Comparison of ENCODE assay signal across 8 cellular contexts in the genomic region with DNA sequence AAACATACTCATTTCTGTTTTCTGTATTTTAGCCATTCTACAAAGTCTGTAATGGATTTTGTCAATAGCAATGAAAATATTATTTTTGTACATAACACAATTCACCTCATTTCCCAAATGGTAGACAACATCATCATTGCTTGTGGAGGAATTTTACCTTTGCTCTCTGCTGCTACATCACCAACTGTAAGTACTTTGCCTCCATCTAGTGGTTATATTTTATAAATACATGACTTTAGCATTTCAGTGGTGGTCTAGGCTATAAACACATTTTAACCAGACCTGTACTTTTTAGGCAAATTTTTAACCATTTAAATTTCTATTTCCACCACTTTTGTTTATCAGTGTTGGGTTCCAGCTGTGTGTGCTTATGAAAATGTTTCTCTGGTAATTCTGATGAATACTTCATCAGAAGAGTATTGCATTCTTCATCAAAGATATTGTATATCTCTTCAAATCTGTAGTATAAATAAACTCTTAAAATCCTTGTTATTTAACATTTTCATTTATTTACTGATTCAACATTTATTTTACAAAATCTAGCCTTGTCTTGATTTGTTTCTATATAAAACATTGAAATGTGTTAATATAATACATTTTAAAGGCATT.
A peak's percentile ranks its signal among the peaks of the same experiment; 100 is the strongest.
DNase-seq lines count a peak whose midpoint lies in the region; ATAC-seq and TF ChIP-seq lines count a peak whose summit lies in the region.

No MANE protein-coding gene starts in this region.

- peak; percentile 77 for TF ChIP-seq RAD21 in Ishikawa (IDR thresholded peaks at IDR 0.05; ENCODE audit: low read depth)
- TF ChIP-seq RAD21 in neural cell (conservative IDR thresholded peaks at IDR 0.05) = peak; percentile 89

- no peaks in the 10 kb centered on the region for H3F3A ChIP-seq in PC-9 (ENCODE audit: insufficient read depth, low read depth)
- H3F3A ChIP-seq in neural cell (ENCODE audit: insufficient read depth, low read length, poor library complexity, severe bottlenecking) = no peaks in the 10 kb centered on the region

- intact Hi-C loops in PC-9 (cut with micrococcal nuclease; ENCODE audit: unreplicated experiment) = loop anchor here (10.0 kb wide), 1 partner anchor 1620 kb away; no protein-coding TSS in a partner anchor

- H3K9me2 ChIP-seq in PC-9 (ENCODE audit: insufficient read depth) (no peaks in the 10 kb centered on the region; the same call in 1 of the 2 replicates), neural cell (ENCODE audit: insufficient read depth, low read length) (no peaks in the 10 kb centered on the region)

- no peak overlapping the region for H3K4me3 ChIP-seq in PC-9
- H3K4me3 ChIP-seq in epithelial cell of esophagus (ENCODE audit: low read length) = no peak overlapping the region
- H3K4me3 ChIP-seq in neural cell (ENCODE audit: low read length) = no peak overlapping the region

- CTCF ChIA-PET in PC-9 (lab: Charles Lee) = no interaction called here

- H2AFZ ChIP-seq in PC-9 = no peak overlapping the region
- H2AFZ ChIP-seq in neural cell (ENCODE audit: low read depth, low read length) = no peak overlapping the region

- H3K79me2 ChIP-seq in PC-9 (ENCODE audit: low read depth) (no peaks in the 10 kb centered on the region), neural cell (replicated peaks; ENCODE audit: insufficient read depth, low read length) (no peaks in the 10 kb centered on the region)

- no peak overlapping the region for H3K27ac ChIP-seq in PC-9
- H3K27ac ChIP-seq in neural cell (ENCODE audit: low read length) = no peak overlapping the region

- TF ChIP-seq CTCF in PC-9 (conservative IDR thresholded peaks at IDR 0.05) (peak; percentile 84), epithelial cell of esophagus (IDR thresholded peaks at IDR 0.05; ENCODE audit: insufficient read depth, low read depth, low read length, missing control alignments) (peak; percentile 62), neural cell (IDR thresholded peaks at IDR 0.05; ENCODE audit: poor library complexity, severe bottlenecking) (peak; percentile 84)

- H3K27me3 ChIP-seq in PC-9 (ENCODE audit: insufficient read depth, low read depth) (no peaks in the 10 kb centered on the region), neural cell (ENCODE audit: insufficient read depth, low read depth, low read length) (no peaks in the 10 kb centered on the region)

- peak; percentile 81 for ATAC-seq in GM21825 (IDR thresholded peaks at IDR 0.05; ENCODE audit: unreplicated experiment)

- H3K4me2 ChIP-seq in PC-9 (no peak overlapping the region), neural cell (ENCODE audit: low read length) (no peak overlapping the region)

- no peaks in the 10 kb centered on the region for H3K9me3 ChIP-seq in PC-9 (ENCODE audit: insufficient read depth, low read depth)
- H3K9me3 ChIP-seq in neural cell (ENCODE audit: low read length) = no peaks in the 10 kb centered on the region

- H3K9ac ChIP-seq in neural cell (ENCODE audit: low read length) = no peak overlapping the region

- peak; percentile 60 for DNase-seq in NCI-H510A treated with DMSO at 0.1 percent for 48 hours (lab: John Stamatoyannopoulos, UW)
- DNase-seq in NCI-H510A (lab: John Stamatoyannopoulos, UW) = no peak
- DNase-seq in PC-9 = peak in 1 of 2 experiments; percentile 49
- peak; percentile 41 for DNase-seq in epithelial cell of esophagus (ENCODE audit: low read depth)
- DNase-seq in nucleus accumbens (lab: John Stamatoyannopoulos, UW) = no peak

- no peaks in the 10 kb centered on the region for H4K20me1 ChIP-seq in PC-9 (ENCODE audit: insufficient read depth)
- no peaks in the 10 kb centered on the region for H4K20me1 ChIP-seq in neural cell (ENCODE audit: insufficient read depth)

- BruUV-seq in PC-9 (replicated peaks; lab: Mats Ljungman, UMichigan) = no TSS peak

- POLR2A ChIA-PET in PC-9 (lab: Charles Lee; ENCODE audit: unreplicated experiment) = no interaction called here

- no peaks in the 10 kb centered on the region for H3K4me1 ChIP-seq in PC-9 (replicated peaks; ENCODE audit: insufficient read depth)

- no peaks in the 10 kb centered on the region for H3K36me3 ChIP-seq in PC-9 (ENCODE audit: low read depth)
- no peaks in the 10 kb centered on the region for H3K36me3 ChIP-seq in neural cell (ENCODE audit: insufficient read depth, low read length)

- TF ChIP-seq EP300 in Ishikawa (IDR thresholded peaks at IDR 0.05; ENCODE audit: borderline replicate concordance) (no peak), neural cell (conservative IDR thresholded peaks at IDR 0.05; ENCODE audit: poor library complexity, severe bottlenecking) (no peak)

TF ChIP-seq in Ishikawa, 13 proteins besides CTCF, POLR2A, EP300 and RAD21:
- TF ChIP-seq NFIC (IDR thresholded peaks at IDR 0.05) (no peak), CREB1 (IDR thresholded peaks at IDR 0.05; ENCODE audit: low read depth) (no peak), ZBTB7A (IDR thresholded peaks at IDR 0.05; ENCODE audit: low read depth) (no peak)
- TF ChIP-seq, protein P1, sequence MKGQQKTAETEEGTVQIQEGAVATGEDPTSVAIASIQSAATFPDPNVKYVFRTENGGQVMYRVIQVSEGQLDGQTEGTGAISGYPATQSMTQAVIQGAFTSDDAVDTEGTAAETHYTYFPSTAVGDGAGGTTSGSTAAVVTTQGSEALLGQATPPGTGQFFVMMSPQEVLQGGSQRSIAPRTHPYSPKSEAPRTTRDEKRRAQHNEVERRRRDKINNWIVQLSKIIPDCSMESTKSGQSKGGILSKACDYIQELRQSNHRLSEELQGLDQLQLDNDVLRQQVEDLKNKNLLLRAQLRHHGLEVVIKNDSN (IDR thresholded peaks at IDR 0.05) = no peak

TF ChIP-seq in neural cell, 6 proteins besides CTCF, POLR2A, EP300 and RAD21:
- TF ChIP-seq MXI1 (conservative IDR thresholded peaks at IDR 0.05; ENCODE audit: poor library complexity, severe bottlenecking) (no peak), SMC3 (conservative IDR thresholded peaks at IDR 0.05; ENCODE audit: poor library complexity) (peak; percentile 88), EZH2 (IDR thresholded peaks at IDR 0.05; ENCODE audit: borderline replicate concordance, insufficient read depth, low read length, poor library complexity, severe bottlenecking) (no peak), POLR2AphosphoS5 (IDR thresholded peaks at IDR 0.05) (no peak), TAF1 (IDR thresholded peaks at IDR 0.05; ENCODE audit: low read depth) (no peak)
- TF ChIP-seq, protein P2, sequence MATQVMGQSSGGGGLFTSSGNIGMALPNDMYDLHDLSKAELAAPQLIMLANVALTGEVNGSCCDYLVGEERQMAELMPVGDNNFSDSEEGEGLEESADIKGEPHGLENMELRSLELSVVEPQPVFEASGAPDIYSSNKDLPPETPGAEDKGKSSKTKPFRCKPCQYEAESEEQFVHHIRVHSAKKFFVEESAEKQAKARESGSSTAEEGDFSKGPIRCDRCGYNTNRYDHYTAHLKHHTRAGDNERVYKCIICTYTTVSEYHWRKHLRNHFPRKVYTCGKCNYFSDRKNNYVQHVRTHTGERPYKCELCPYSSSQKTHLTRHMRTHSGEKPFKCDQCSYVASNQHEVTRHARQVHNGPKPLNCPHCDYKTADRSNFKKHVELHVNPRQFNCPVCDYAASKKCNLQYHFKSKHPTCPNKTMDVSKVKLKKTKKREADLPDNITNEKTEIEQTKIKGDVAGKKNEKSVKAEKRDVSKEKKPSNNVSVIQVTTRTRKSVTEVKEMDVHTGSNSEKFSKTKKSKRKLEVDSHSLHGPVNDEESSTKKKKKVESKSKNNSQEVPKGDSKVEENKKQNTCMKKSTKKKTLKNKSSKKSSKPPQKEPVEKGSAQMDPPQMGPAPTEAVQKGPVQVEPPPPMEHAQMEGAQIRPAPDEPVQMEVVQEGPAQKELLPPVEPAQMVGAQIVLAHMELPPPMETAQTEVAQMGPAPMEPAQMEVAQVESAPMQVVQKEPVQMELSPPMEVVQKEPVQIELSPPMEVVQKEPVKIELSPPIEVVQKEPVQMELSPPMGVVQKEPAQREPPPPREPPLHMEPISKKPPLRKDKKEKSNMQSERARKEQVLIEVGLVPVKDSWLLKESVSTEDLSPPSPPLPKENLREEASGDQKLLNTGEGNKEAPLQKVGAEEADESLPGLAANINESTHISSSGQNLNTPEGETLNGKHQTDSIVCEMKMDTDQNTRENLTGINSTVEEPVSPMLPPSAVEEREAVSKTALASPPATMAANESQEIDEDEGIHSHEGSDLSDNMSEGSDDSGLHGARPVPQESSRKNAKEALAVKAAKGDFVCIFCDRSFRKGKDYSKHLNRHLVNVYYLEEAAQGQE (IDR thresholded peaks at IDR 0.05; ENCODE audit: borderline replicate concordance) = no peak
TF ChIP-seq in neural cell: peak in this region for 1.

Comparison
In these comparisons a context has a peak if more than half of its experiments do, and no peak if none do; other contexts are left out.
1. DNase-seq: peak in NCI-H510A treated with DMSO at 0.1 percent for 48 hours (single experiment) and epithelial cell of esophagus (single experiment); none in NCI-H510A (single experiment) and nucleus accumbens (0 of 56).
2. Peak in every context shown above with its lines, with median percentiles within 50 percentile points of each other: CTCF ChIP-seq.